In the genomic region with DNA sequence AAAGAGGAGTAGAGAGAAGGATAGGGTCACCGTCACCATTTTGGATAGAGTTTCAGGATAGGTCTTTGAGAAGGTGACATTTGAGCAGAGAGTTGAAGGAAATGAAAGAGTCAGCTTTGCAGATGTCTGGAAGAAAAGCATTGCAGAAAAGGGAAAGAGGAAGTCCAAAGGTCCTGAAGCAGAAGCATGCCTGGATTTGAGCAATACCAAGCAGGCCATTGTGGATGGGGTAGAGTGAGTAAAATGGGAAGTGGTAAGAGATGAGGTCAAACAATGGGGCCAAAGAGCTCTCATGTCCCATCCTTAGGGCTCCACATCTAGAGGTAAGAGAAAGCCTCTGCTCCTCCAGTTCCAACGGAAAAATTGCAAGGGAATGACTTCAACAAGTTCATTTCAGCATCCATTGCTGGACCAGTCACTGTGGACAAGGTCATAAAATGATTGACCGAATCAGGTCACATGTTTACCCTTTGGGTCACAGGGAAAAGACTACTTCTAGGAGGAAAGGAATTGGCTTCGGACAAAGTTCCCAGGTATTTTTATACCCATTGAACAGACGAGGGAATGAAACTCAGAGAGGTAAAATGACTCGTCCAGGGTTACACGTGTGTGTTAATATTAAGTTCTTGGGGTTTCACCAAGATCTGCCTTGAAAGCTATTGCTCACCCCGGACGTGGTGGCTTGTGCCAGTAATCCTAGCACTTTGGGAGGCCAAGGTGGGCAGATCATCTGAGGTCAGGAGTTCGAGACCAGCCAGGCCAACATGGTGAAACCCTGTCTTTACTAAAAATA, we compare ENCODE assay signal across 16 cellular contexts. TPM values are rescaled to one million over a fixed set of nuclear protein-coding genes. Genes with fewer than 3 reads are reported as not detected.
DNase-seq lines count a peak whose midpoint lies in the region; ATAC-seq and TF ChIP-seq lines count a peak whose summit lies in the region.
"Had no signal": no experiment of that assay in that cellular context is flagged by ENCODE, and none has a peak within 500 bp of the region (broad histone marks: within the 10 kb centered on the region; RNA-seq: fewer than 3 reads in every experiment).

No MANE protein-coding gene starts in this region.

- H4K20me1 ChIP-seq in mammary epithelial cell (ENCODE audit: insufficient read depth, low read length) = no peaks in the 10 kb centered on the region

- no peak for TF ChIP-seq CTCF in heart right ventricle (IDR thresholded peaks at IDR 0.05)
- no peak for TF ChIP-seq CTCF in transverse colon (IDR thresholded peaks at IDR 0.05)
- TF ChIP-seq CTCF in mammary epithelial cell (conservative IDR thresholded peaks at IDR 0.05 in 1 of 2, IDR thresholded peaks at IDR 0.05 in 1 of 2; ENCODE audit: extremely low read depth in 1 of 2, insufficient read depth in 1 of 2, low read depth in 1 of 2, low read length in 2 of 2) = no peak

- WGBS in heart right ventricle, 2 donors = 88 to 89% methylated on average over 10 of the region's 10 CpGs
- 85 to 89% methylated on average over 2 to 10 of the region's 10 CpGs for WGBS in transverse colon (ENCODE audit: low coverage in 1 of 2), 2 donors
- WGBS in mammary epithelial cell (ENCODE audit: low coverage, missing lambda C conversion rate) = 83% methylated on average over 9 of the region's 10 CpGs

- H2AFZ ChIP-seq in mammary epithelial cell (ENCODE audit: low read depth, low read length) = no peak overlapping the region

- BruUV-seq in mammary epithelial cell (replicated peaks; lab: Mats Ljungman, UMichigan) = no TSS peak

- H3K36me3 ChIP-seq in heart right ventricle (no peaks in the 10 kb centered on the region), transverse colon (no peaks in the 10 kb centered on the region), mammary epithelial cell (ENCODE audit: insufficient read depth, low read length) (no peaks in the 10 kb centered on the region)
- H3K36me3 ChIP-seq: colonic mucosa, ovary, tibial artery had no signal

- TF ChIP-seq POLR2A in transverse colon (IDR thresholded peaks at IDR 0.05) (no peak), erythroblast (IDR thresholded peaks at IDR 0.05; ENCODE audit: low read length) (no peak)

- intact Hi-C loops in heart right ventricle (cut with DNase I) = no loop called here
- intact Hi-C loops in transverse colon (cut with DNase I; ENCODE audit: low total_unique reads) = no loop called here
- intact Hi-C loops in mammary epithelial cell (cut with micrococcal nuclease) = no loop called here

- no peaks in the 10 kb centered on the region for H3K79me2 ChIP-seq in mammary epithelial cell (ENCODE audit: insufficient read depth, low read length)

- no peak for DNase-seq in activated T-cell treated with anti-CD3 and anti-CD28 coated beads, Interleukin-2, amount 50 U/mL, for 72 hours
- DNase-seq in activated T-cell treated with anti-CD3 and anti-CD28 coated beads, Interleukin-2, amount 50 U/mL, for 1 hour = no peak
- DNase-seq in SIG-M5 (lab: John Stamatoyannopoulos, UW) (peak; percentile 59), heart right ventricle (no peak), transverse colon (no peak), erythroblast (lab: John Stamatoyannopoulos, UW) (no peak), mammary epithelial cell (no peak), GM19238 (ENCODE audit: insufficient read length, low spot score) (no peak)
- DNase-seq: activated CD8-positive, alpha-beta memory T cell treated with anti-CD3 and anti-CD28 coated beads, Interleukin-2, amount 50 U/mL, for 48 hours; colonic mucosa; DMS 273 treated with DMSO at 0.1 percent for 48 hours; NCI-H146; NCI-H510A treated with DMSO at 0.1 percent for 48 hours; ovary had no signal

- H3K9me3 Mint-ChIP-seq in activated T-cell treated with anti-CD3 and anti-CD28 coated beads, Interleukin-2, amount 50 U/mL, for 72 hours = peaks cover 2 to 3% of the 10 kb centered on the region in 2 donors

- peaks cover 0 to 9% of the 10 kb centered on the region in 2 donors for H3K36me3 Mint-ChIP-seq in activated T-cell treated with anti-CD3 and anti-CD28 coated beads, Interleukin-2, amount 50 U/mL, for 72 hours (ENCODE audit: insufficient read depth in 2 of 2)

- dilution Hi-C loops in mammary epithelial cell (cut with HindIII; ENCODE audit: low sequenced_read_pairs) = no loop called here

- no peaks in the 10 kb centered on the region for H3K27me3 Mint-ChIP-seq in activated T-cell treated with anti-CD3 and anti-CD28 coated beads, Interleukin-2, amount 50 U/mL, for 72 hours (ENCODE audit: low read depth)

- no peak overlapping the region for H3K27ac Mint-ChIP-seq in activated T-cell treated with anti-CD3 and anti-CD28 coated beads, Interleukin-2, amount 50 U/mL, for 72 hours
- H3K27ac Mint-ChIP-seq: mesothelial cell of epicardium had no signal

- H3K4me1 Mint-ChIP-seq in activated T-cell treated with anti-CD3 and anti-CD28 coated beads, Interleukin-2, amount 50 U/mL, for 72 hours (ENCODE audit: low read depth) = peaks cover 28% of the 10 kb centered on the region
- H3K4me1 Mint-ChIP-seq: mesothelial cell of epicardium had no signal

- CTCF ChIA-PET in mammary epithelial cell (lab: Charles Lee; ENCODE audit: low non-redundant PET) = no interaction called here

- no peak overlapping the region for H3K4me3 Mint-ChIP-seq in activated T-cell treated with anti-CD3 and anti-CD28 coated beads, Interleukin-2, amount 50 U/mL, for 72 hours
- H3K4me3 Mint-ChIP-seq: mesothelial cell of epicardium had no signal

- TF ChIP-seq EP300 in transverse colon (IDR thresholded peaks at IDR 0.05; ENCODE audit: low read depth) = no peak

- H3K4me2 ChIP-seq in mammary epithelial cell (ENCODE audit: insufficient read depth, low read depth, low read length) = no peak overlapping the region

- no peaks in the 10 kb centered on the region for H3K27me3 ChIP-seq in heart right ventricle
- no peaks in the 10 kb centered on the region for H3K27me3 ChIP-seq in transverse colon
- no peaks in the 10 kb centered on the region for H3K27me3 ChIP-seq in mammary epithelial cell (ENCODE audit: insufficient read depth, low read length)
- H3K27me3 ChIP-seq: colonic mucosa, ovary, tibial artery had no signal

- H3K27ac ChIP-seq in heart right ventricle (peak overlapping the region in 1 of 10 donors; percentile 83), transverse colon (peak overlapping the region in 3 of 4 donors; percentile 12 to 30 (median 28)), mammary epithelial cell (ENCODE audit: insufficient read depth, low read depth, low read length) (no peak overlapping the region)
- H3K27ac ChIP-seq: colonic mucosa, ovary, tibial artery had no signal

- H3K4me3 ChIP-seq in heart right ventricle (no peak overlapping the region), transverse colon (no peak overlapping the region), mammary epithelial cell (replicated peaks in 1 of 3; ENCODE audit: insufficient read depth in 1 of 3, low read depth in 2 of 3, low read length in 3 of 3) (no peak overlapping the region)
- H3K4me3 ChIP-seq: colonic mucosa, ovary, tibial artery had no signal

- ATAC-seq in activated T-cell treated with anti-CD3 and anti-CD28 coated beads, Interleukin-2, amount 50 U/mL, for 72 hours (replicated peaks in 1 of 2) = peak; percentile 25 to 34
- ATAC-seq in heart right ventricle = peak in 7 of 8 donors; percentile 64 to 79 (median 73)

- in situ Hi-C loops in transverse colon (cut with MboI; ENCODE audit: low pct_ligation_motif_present in 1 of 4, low pct_unique_long_range_greater_than_20kb in 1 of 4, low sequenced_read_pairs in 3 of 4) = no loop called here
- in situ Hi-C loops in mammary epithelial cell (cut with MboI; ENCODE audit: low sequenced_read_pairs in 2 of 2) = no loop called here

- no peak overlapping the region for H3K9ac ChIP-seq in mammary epithelial cell (ENCODE audit: insufficient read depth, low read length)

- peaks cover 0 to 10% (median 0%) of the 10 kb centered on the region in 11 donors for H3K9me3 ChIP-seq in heart right ventricle
- H3K9me3 ChIP-seq in transverse colon = peaks cover 0 to 4% of the 10 kb centered on the region in 2 donors
- H3K9me3 ChIP-seq in mammary epithelial cell (replicated peaks; ENCODE audit: insufficient read depth, low read length) = no peaks in the 10 kb centered on the region
- H3K9me3 ChIP-seq: colonic mucosa, ovary, tibial artery had no signal

- H3K4me1 ChIP-seq in heart right ventricle (peaks cover 0 to 50% (median 0%) of the 10 kb centered on the region in 9 donors), transverse colon (peaks cover 0 to 28% (median 12%) of the 10 kb centered on the region in 4 donors), mammary epithelial cell (ENCODE audit: insufficient read depth, low read length) (no peaks in the 10 kb centered on the region)
- H3K4me1 ChIP-seq: colonic mucosa had no signal

RNA-seq across cellular contexts. Expression of a gene that starts 6.6 kb away (rescaled TPM):
- total RNA-seq in activated T-cell treated with anti-CD3 and anti-CD28 coated beads, Interleukin-2, amount 50 U/mL, for 72 hours = 10 to 100 TPM; 33.2 to 49.2 TPM
- total RNA-seq in heart right ventricle (100 to 1,000 TPM in 1 of 10 donors, 10 to 100 TPM in 9; 14.0 to 105 (median 26.7) TPM), transverse colon (10 to 100 TPM; 40.6 to 96.9 (median 70.6) TPM), mammary epithelial cell (1 to 10 TPM; 3.8 to 6.7 TPM)
- polyA plus RNA-seq in heart right ventricle (10 to 100 TPM; 34.6 to 46.8 TPM), mammary epithelial cell (3.9 TPM)
- polyA minus RNA-seq in mammary epithelial cell = 7.9 TPM
